ENCODE assay signal across 16 cellular contexts in the genomic region with DNA sequence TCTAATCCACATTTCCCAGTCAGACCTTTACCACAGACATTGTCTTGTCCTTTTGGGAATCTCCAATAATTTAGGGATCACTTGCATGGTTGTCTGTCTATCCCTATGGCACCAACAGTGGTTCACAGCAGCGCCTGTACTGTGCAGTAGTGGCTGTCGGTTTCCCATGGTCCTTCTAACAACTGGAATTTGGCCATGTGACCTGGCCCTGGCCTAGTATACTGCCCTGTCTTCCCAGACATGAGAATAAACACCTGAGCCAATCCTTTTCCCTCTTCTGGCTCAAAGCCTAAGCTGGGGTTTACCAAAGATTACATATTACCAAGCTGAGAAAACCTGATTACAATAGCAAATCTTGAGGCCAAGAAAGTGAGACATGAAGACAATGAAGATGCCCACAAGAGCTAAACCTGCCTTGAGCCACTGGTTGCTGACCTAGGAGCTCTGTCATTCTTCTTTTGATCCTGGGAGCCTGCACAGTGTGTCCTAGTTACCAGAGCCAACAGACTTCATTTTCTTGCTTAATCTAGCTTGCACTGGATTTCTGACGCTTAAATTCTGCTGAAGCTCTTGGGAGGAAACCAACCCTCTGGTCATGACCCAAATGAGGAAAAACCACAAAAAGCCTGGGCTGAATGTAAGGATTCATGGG.
DNase-seq lines count a peak whose midpoint lies in the region; ATAC-seq, FAIRE-seq and TF ChIP-seq lines count a peak whose summit lies in the region.
"Had no signal": no experiment of that assay in that cellular context is flagged by ENCODE, and none has a peak within 500 bp of the region (broad histone marks: within the 10 kb centered on the region; RNA-seq: fewer than 3 reads in every experiment).

No MANE protein-coding gene starts in this region.

- peak; percentile 65 for DNase-seq in amniotic epithelial cell (ENCODE audit: low read depth)
- DNase-seq in kidney: no peak
- no peak for DNase-seq in mesenteric fat pad (ENCODE audit: low spot score)
- no peak for DNase-seq in iPS-NIHi7 (ENCODE audit: extremely low spot score)
- no peak for DNase-seq in left lobe of liver (ENCODE audit: low spot score)
- DNase-seq: cortex of kidney, immature natural killer cell, NCI-H187, NCI-H69 had no signal

- ATAC-seq in esophagus mucosa: peak; percentile 71
- no peak for ATAC-seq in left lobe of liver
- ATAC-seq: activated CD4-positive, CD25-positive, alpha-beta regulatory T cell treated with anti-CD3 and anti-CD28 coated beads, Interleukin-2, amount 50 U/mL, for 24 hours; GM12878 had no signal

- TF ChIP-seq CTCF in kidney (IDR thresholded peaks at IDR 0.05; ENCODE audit: borderline replicate concordance, extremely low read depth, insufficient read depth): no peak

- H3K36me3 ChIP-seq in kidney (ENCODE audit: control insufficient read depth in 1 of 2, insufficient read depth in 2 of 2, low read length in 2 of 2): peaks cover 0 to 5% of the 10 kb centered on the region in 2 donors
- H3K36me3 ChIP-seq in urinary bladder (ENCODE audit: insufficient read depth): no peaks in the 10 kb centered on the region
- H3K36me3 ChIP-seq: prostate gland had no signal

- H3K4me1 ChIP-seq in kidney (ENCODE audit: control insufficient read depth in 1 of 2, insufficient read depth in 1 of 2, low read depth in 1 of 2, low read length in 2 of 2) (peaks cover 8 to 11% of the 10 kb centered on the region in 2 donors), urinary bladder (ENCODE audit: insufficient read depth) (no peaks in the 10 kb centered on the region)
- H3K4me1 ChIP-seq: prostate gland had no signal

- no peak overlapping the region for H3K9ac ChIP-seq in kidney (ENCODE audit: low read length in 2 of 2)

- FAIRE-seq in kidney (lab: Jason Lieb, UNC): peak; percentile 11
- FAIRE-seq: frontal cortex, GM12878 had no signal

- H3K9me3 ChIP-seq in kidney (ENCODE audit: control insufficient read depth in 1 of 2, low read length in 2 of 2): no peaks in the 10 kb centered on the region
- H3K9me3 ChIP-seq: prostate gland had no signal

- intact Hi-C loops in kidney (cut with DNase I): no loop called here

- no peak overlapping the region for H3K4me3 ChIP-seq in kidney (ENCODE audit: low read length in 2 of 2)
- H3K4me3 ChIP-seq in urinary bladder (ENCODE audit: low read depth, low read length): no peak overlapping the region
- H3K4me3 ChIP-seq: GM12878, prostate gland had no signal

- WGBS in urinary bladder: 75% methylated on average over 3 of the region's 3 CpGs

- H3K27ac ChIP-seq in kidney (ENCODE audit: low read depth in 2 of 2, low read length in 2 of 2) (peak overlapping the region in 1 of 2 donors; percentile 24), urinary bladder (ENCODE audit: low read depth) (peak overlapping the region; percentile 33)
- H3K27ac ChIP-seq: prostate gland, RWPE1 had no signal
